ENCODE assay signal across 9 cellular contexts in genomic region chr15:67109141-67110034, GRCh38. TPM values are rescaled to one million over a fixed set of nuclear protein-coding genes. Genes with fewer than 3 reads are reported as not detected.
DNase-seq lines count a peak whose midpoint lies in the region; ATAC-seq, FAIRE-seq and TF ChIP-seq lines count a peak whose summit lies in the region.
"Had no signal": no experiment of that assay in that cellular context is flagged by ENCODE, and none has a peak within 500 bp of the region (broad histone marks: within the 10 kb centered on the region; RNA-seq: fewer than 3 reads in every experiment).

No MANE protein-coding gene starts in this region.

- H3K4me3 Mint-ChIP-seq in activated naive CD8-positive, alpha-beta T cell treated with anti-CD3 and anti-CD28 coated beads for 36 hours: no peak overlapping the region

- H2AFZ ChIP-seq in HepG2 (ENCODE audit: low read length): no peak overlapping the region

- DNase-seq in activated gamma-delta T cell (lab: John Stamatoyannopoulos, UW) (peak; percentile 14), activated gamma-delta T cell treated with Interleukin-2 at 50 U/mL for 16 hours (no peak), HepG2 (ENCODE audit: low spot score) (peak; percentile 61), ureter (ENCODE audit: low spot score) (peak; percentile 70), NCI-H2081 (lab: John Stamatoyannopoulos, UW) (no peak)
- DNase-seq in activated naive CD8-positive, alpha-beta T cell treated with anti-CD3 and anti-CD28 coated beads for 36 hours: no peak

- H3K9me3 Mint-ChIP-seq in activated naive CD8-positive, alpha-beta T cell treated with anti-CD3 and anti-CD28 coated beads for 36 hours: peaks cover 10% of the 10 kb centered on the region

- CTCF ChIA-PET in HepG2 (lab: Yijun Ruan, JAX; ENCODE audit: low intra/inter-chr PET ratio, low total read pairs): no interaction called here

- peaks cover 65% of the 10 kb centered on the region for H4K20me1 ChIP-seq in HepG2 (ENCODE audit: insufficient read depth, low read length)

- peaks cover 4 to 8% of the 10 kb centered on the region in 2 experiments; a peak in 2 of 5 replicates for H3K36me3 ChIP-seq in HepG2 (replicated peaks in 1 of 2; ENCODE audit: control insufficient read depth in 1 of 2, insufficient read depth in 2 of 2, low read length in 2 of 2)

- H3K9me3 ChIP-seq in HepG2 (ENCODE audit: low read length): no peaks in the 10 kb centered on the region

- TF ChIP-seq POLR2A in HepG2 (IDR thresholded peaks at IDR 0.05; ENCODE audit: insufficient read depth in 1 of 2, low read depth in 2 of 2, low read length in 2 of 2): no peak

- no TSS peak for BruUV-seq in HepG2 (replicated peaks; lab: Mats Ljungman, UMichigan)

- H3K27ac Mint-ChIP-seq in activated naive CD8-positive, alpha-beta T cell treated with anti-CD3 and anti-CD28 coated beads for 36 hours: peak overlapping the region; percentile 14

- no peak; a peak in 1 of 4 replicates for TF ChIP-seq EP300 in HepG2 (IDR thresholded peaks at IDR 0.05; ENCODE audit: low read depth in 2 of 2, low read length in 2 of 2)
- TF ChIP-seq EP300 in HepG2 (CRISPR knock-in tag; IDR thresholded peaks at IDR 0.05; ENCODE audit: borderline replicate concordance): no peak

- H3K27me3 ChIP-seq in HepG2 (ENCODE audit: control insufficient read depth in 1 of 2, insufficient read depth in 2 of 2, low read length in 2 of 2): no peaks in the 10 kb centered on the region

- in situ Hi-C loops in HepG2 (cut with HindIII; ENCODE audit: extremely low pct_ligation_motif_present, low pct_unique_long_range_greater_than_20kb): no loop called here

- H3K79me2 ChIP-seq in HepG2 (ENCODE audit: insufficient read depth, low read length): peaks cover 79% of the 10 kb centered on the region

- peaks cover 68% of the 10 kb centered on the region for H3K4me1 Mint-ChIP-seq in activated naive CD8-positive, alpha-beta T cell treated with anti-CD3 and anti-CD28 coated beads for 36 hours

- H3K4me2 ChIP-seq in HepG2 (ENCODE audit: low read depth, low read length): peak overlapping the region; percentile 15; the same call in 1 of the 2 replicates

- no peaks in the 10 kb centered on the region for H3K27me3 Mint-ChIP-seq in activated naive CD8-positive, alpha-beta T cell treated with anti-CD3 and anti-CD28 coated beads for 36 hours

- 44% methylated on average over 12 of the region's 18 CpGs for WGBS in HepG2 (ENCODE audit: low lambda C conversion rate)

- TF ChIP-seq CTCF in HepG2 (CRISPR knock-in tag; IDR thresholded peaks at IDR 0.05): no peak

- ATAC-seq in HG03460 (IDR thresholded peaks at IDR 0.05; ENCODE audit: unreplicated experiment) (peak; percentile 52), HepG2 (no peak), HG03039 (IDR thresholded peaks at IDR 0.05; ENCODE audit: unreplicated experiment) (no peak)

- H3K4me3 ChIP-seq in HepG2 (replicated peaks in 1 of 3; ENCODE audit: insufficient read depth in 1 of 3, low read depth in 2 of 3, low read length in 3 of 3): no peak overlapping the region

- POLR2A ChIA-PET in HepG2 (lab: Yijun Ruan, JAX): interaction anchor here (0.7 to 1.2 kb wide), 3 partner anchors 27 to 163 kb away, joined by 3 to 6 read pairs (median 5); no protein-coding TSS in a partner anchor

- TF ChIP-seq RAD21 in HepG2 (CRISPR knock-in tag; IDR thresholded peaks at IDR 0.05): no peak

- peak overlapping the region; percentile 16 for H3K27ac ChIP-seq in HepG2 (ENCODE audit: extremely low read length, insufficient read depth, low read length)

- peaks cover 73% of the 10 kb centered on the region for H3K4me1 ChIP-seq in HepG2 (ENCODE audit: insufficient read depth, low read length)

- peaks cover 36% of the 10 kb centered on the region for H3K36me3 Mint-ChIP-seq in activated naive CD8-positive, alpha-beta T cell treated with anti-CD3 and anti-CD28 coated beads for 36 hours

- H3K9ac ChIP-seq in HepG2 (ENCODE audit: insufficient read depth, low read depth, low read length): no peak overlapping the region

- intact Hi-C loops in HepG2 (cut with micrococcal nuclease; ENCODE audit: unreplicated experiment): loop anchor here (5.0 kb wide), 1 partner anchor 162 kb away; no protein-coding TSS in a partner anchor

- no peak for FAIRE-seq in HepG2 (lab: Jason Lieb, UNC)
- FAIRE-seq: G401.6 had no signal

TF ChIP-seq in HepG2, 621 proteins besides CTCF, POLR2A, EP300 and RAD21 (continues in another document):
- no peak for TF ChIP-seq BRCA1 (CRISPR knock-in tag; IDR thresholded peaks at IDR 0.05)
- TF ChIP-seq SP4 (CRISPR knock-in tag; IDR thresholded peaks at IDR 0.05): no peak
- TF ChIP-seq LCORL (IDR thresholded peaks at IDR 0.05): no peak
- 0 out of 2 replicates have a peak, but pooled peaks have one; percentile 35 for TF ChIP-seq LCORL (CRISPR knock-in tag; IDR thresholded peaks at IDR 0.05)
- peak; percentile 68 for TF ChIP-seq GABPB1 (CRISPR knock-in tag; IDR thresholded peaks at IDR 0.05)
- TF ChIP-seq ETV5 (CRISPR knock-in tag; IDR thresholded peaks at IDR 0.05; ENCODE audit: borderline replicate concordance): peak; percentile 53; the same call in 1 of the 2 replicates
- TF ChIP-seq ZNF839 (CRISPR knock-in tag; IDR thresholded peaks at IDR 0.05; ENCODE audit: borderline replicate concordance): no peak
- peak; percentile 86 for TF ChIP-seq RXRB (CRISPR knock-in tag; IDR thresholded peaks at IDR 0.05; ENCODE audit: borderline replicate concordance)
- TF ChIP-seq PAX8 (CRISPR knock-in tag; IDR thresholded peaks at IDR 0.05; ENCODE audit: borderline replicate concordance): no peak
- no peak; the same call in 1 of the 2 replicates for TF ChIP-seq HNF1A (IDR thresholded peaks at IDR 0.05; ENCODE audit: low read depth)
- no peak for TF ChIP-seq HNF1A (CRISPR knock-in tag; IDR thresholded peaks at IDR 0.05; ENCODE audit: borderline replicate concordance)

RNA-seq across cellular contexts. Expression of gene SMAD3, which starts 44.0 kb away (rescaled TPM):
- 10 to 100 TPM; 15.7 to 16.4 TPM for total RNA-seq in activated naive CD8-positive, alpha-beta T cell treated with anti-CD3 and anti-CD28 coated beads for 36 hours
- total RNA-seq in HepG2 (2016; rRNA removed; fragmentation: Illumina TruSeq; extraction: Trizol) (8.6 and 10.0 TPM in 2 replicates), ureter (124 TPM)
- total RNA-seq in HepG2 (2016; cell fraction: cytosol; rRNA removed; fragmentation: Illumina TruSeq; extraction: Trizol; ENCODE audit: low read depth): 5.9 and 6.9 TPM in 2 replicates
- 8.6 and 9.2 TPM in 2 replicates for total RNA-seq in HepG2 (2016; cell fraction: insoluble cytoplasmic fraction; rRNA removed; fragmentation: Illumina TruSeq; extraction: Trizol)
- 6.1 and 6.5 TPM in 2 replicates for total RNA-seq in HepG2 (2016; cell fraction: membrane; rRNA removed; fragmentation: Illumina TruSeq; extraction: Trizol)
- total RNA-seq in HepG2 (2016; cell fraction: nucleus; rRNA removed; fragmentation: Illumina TruSeq; extraction: Trizol): 15.6 and 16.8 TPM in 2 replicates
- polyA plus RNA-seq in HepG2 (2011; rRNA removed): 56.3 and 59.1 TPM in 2 replicates
- polyA plus RNA-seq in HepG2 (2011; cell fraction: cytosol; rRNA removed): 15.3 and 17.1 TPM in 2 replicates
- polyA plus RNA-seq in HepG2 (2011; cell fraction: nucleus; rRNA removed): 92.6 and 110 TPM in 2 replicates
- 27.7 and 30.7 TPM in 2 replicates for polyA plus RNA-seq in HepG2 (2012)
- polyA plus RNA-seq in HepG2 (2016; cell fraction: cytosol; fragmentation: Illumina TruSeq; extraction: Trizol; ENCODE audit: low read depth): 0.69 and 1.4 TPM in 2 replicates
- 9.8 and 12.0 TPM in 2 replicates for polyA plus RNA-seq in HepG2 (2016; cell fraction: insoluble cytoplasmic fraction; fragmentation: Illumina TruSeq; extraction: Trizol; ENCODE audit: low read depth)
- 2.7 and 3.7 TPM in 2 replicates for polyA plus RNA-seq in HepG2 (2016; cell fraction: membrane; fragmentation: Illumina TruSeq; extraction: Trizol; ENCODE audit: low read depth)
- 25.8 and 26.1 TPM in 2 replicates for polyA plus RNA-seq in HepG2 (2016; cell fraction: nucleus; fragmentation: Illumina TruSeq; extraction: Trizol; ENCODE audit: insufficient read depth, low read depth)
- polyA minus RNA-seq in HepG2 (2011; rRNA and poly(A)+ RNA removed; ENCODE audit: low replicate concordance): 37.4 and 65.9 TPM in 2 replicates
- 17.8 and 26.2 TPM in 2 replicates for polyA minus RNA-seq in HepG2 (2011; cell fraction: cytosol; rRNA and poly(A)+ RNA removed)
- 43.8 and 50.1 TPM in 2 replicates for polyA minus RNA-seq in HepG2 (2011; cell fraction: nucleus; rRNA and poly(A)+ RNA removed)

Comparison
In these comparisons a context has a peak if more than half of its experiments do, and no peak if none do; other contexts are left out.
1. DNase-seq: peak in activated gamma-delta T cell (single experiment), HepG2 (single experiment) and ureter (single experiment); none in activated gamma-delta T cell treated with Interleukin-2 at 50 U/mL for 16 hours (single experiment), activated naive CD8-positive, alpha-beta T cell treated with anti-CD3 and anti-CD28 coated beads for 36 hours (single experiment) and NCI-H2081 (0 of 2).